9 cellular contexts compared by ENCODE assay signal in the genomic region with DNA sequence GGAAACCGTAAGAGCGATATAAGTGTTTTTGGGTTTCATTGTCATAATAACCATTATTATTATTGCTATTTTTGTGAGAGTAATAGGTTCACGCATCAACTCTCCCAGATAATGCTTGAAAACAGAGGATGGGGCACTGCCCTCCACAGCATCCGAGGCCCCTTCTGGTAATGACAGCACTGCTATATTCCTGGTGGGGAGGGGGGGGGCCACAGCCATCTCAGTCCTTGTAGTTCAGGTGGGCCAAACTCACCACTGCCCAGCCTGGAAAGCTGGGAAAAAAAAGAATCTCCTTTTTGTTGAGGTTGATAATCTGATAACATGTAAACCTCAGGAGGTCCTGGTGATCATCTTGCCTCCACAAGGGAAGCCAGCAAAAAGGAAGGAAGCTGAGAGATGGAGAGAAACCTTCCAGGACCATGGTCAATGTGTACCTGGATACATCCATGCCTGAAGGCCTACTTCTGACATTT. TPM values are rescaled to one million over a fixed set of nuclear protein-coding genes. Genes with fewer than 3 reads are reported as not detected.
DNase-seq lines count a peak whose midpoint lies in the region; ATAC-seq, FAIRE-seq and TF ChIP-seq lines count a peak whose summit lies in the region.
"Had no signal": no experiment of that assay in that cellular context is flagged by ENCODE, and none has a peak within 500 bp of the region (broad histone marks: within the 10 kb centered on the region; RNA-seq: fewer than 3 reads in every experiment).

No MANE protein-coding gene starts in this region.

- TF ChIP-seq POLR2A in GM12891 (IDR thresholded peaks at IDR 0.05; ENCODE audit: low read depth, low read length) = no peak

- H3K4me3 ChIP-seq in AG09309 (ENCODE audit: control insufficient read depth, low read depth, low read length) (peak overlapping the region; percentile 89), LNCaP clone FGC (ENCODE audit: low read depth, low read length) (peak overlapping the region; percentile 97), coronary artery (peak overlapping the region; percentile 85)

- no peak for FAIRE-seq in HTR-8/SVneo (lab: Jason Lieb, UNC)
- FAIRE-seq in GM12891 (lab: Jason Lieb, UNC) = no peak
- FAIRE-seq: islet of Langerhans had no signal

- H3K4me3 Mint-ChIP-seq in natural killer cell = peak overlapping the region; percentile 97

- H3K27ac Mint-ChIP-seq in natural killer cell = peak overlapping the region; percentile 91 to 97

- no peaks in the 10 kb centered on the region for H3K9me3 Mint-ChIP-seq in natural killer cell

- H3K36me3 Mint-ChIP-seq in natural killer cell = no peaks in the 10 kb centered on the region

- TF ChIP-seq CTCF in AG09309 (IDR thresholded peaks at IDR 0.05; ENCODE audit: control insufficient read depth, insufficient read depth, low read depth, low read length, missing control alignments) (no peak), LNCaP clone FGC (IDR thresholded peaks at IDR 0.05; ENCODE audit: control insufficient read depth, extremely low read depth, insufficient read depth) (no peak), coronary artery (IDR thresholded peaks at IDR 0.05) (no peak), natural killer cell (IDR thresholded peaks at IDR 0.05) (no peak)

- intact Hi-C loops in natural killer cell (cut with micrococcal nuclease) = loop anchor here (2.0 to 5.0 kb wide), 2 partner anchors 72 to 321 kb away; no protein-coding TSS in a partner anchor

- H3K4me1 Mint-ChIP-seq in natural killer cell = peaks cover 18 to 20% of the 10 kb centered on the region in 2 donors

- ATAC-seq in natural killer cell = no peak

- DNase-seq in AG09309 (ENCODE audit: low read depth) (no peak), LNCaP clone FGC (ENCODE audit: low read depth) (no peak), coronary artery (ENCODE audit: low spot score) (no peak), natural killer cell (no peak), HTR-8/SVneo (ENCODE audit: insufficient read length, low spot score) (no peak), cerebellum (ENCODE audit: low spot score) (no peak), A172 (ENCODE audit: low spot score) (no peak), GM12891 (ENCODE audit: insufficient read length, low spot score) (no peak)

- H3K27me3 Mint-ChIP-seq in natural killer cell (ENCODE audit: low read depth in 2 of 2) = no peaks in the 10 kb centered on the region

- H3K27ac ChIP-seq in coronary artery = peak overlapping the region; percentile 94 to 98

TF ChIP-seq in GM12891, 5 proteins besides CTCF, POLR2A, EP300 and RAD21:
- TF ChIP-seq TAF1 (IDR thresholded peaks at IDR 0.05; ENCODE audit: low read depth, low read length) (no peak), SPI1 (IDR thresholded peaks at IDR 0.05; ENCODE audit: low read depth, low read length) (no peak), PAX5 (IDR thresholded peaks at IDR 0.05; ENCODE audit: insufficient read depth, low read length, severe bottlenecking) (no peak), POLR2AphosphoS5 (IDR thresholded peaks at IDR 0.05; ENCODE audit: low read depth, low read length) (no peak), POU2F2 (IDR thresholded peaks at IDR 0.05; ENCODE audit: low read depth, low read length) (no peak)

RNA-seq across cellular contexts. Expression of gene C16orf95, which starts 0.7 kb away (rescaled TPM):
- total RNA-seq in natural killer cell (1 to 10 TPM; 1.6 to 4.1 (median 2.7) TPM), cerebellum (4.4 TPM)
- total RNA-seq in A172 (2014; rRNA removed; shearing (Covaris generic)) = 18.0 and 22.8 TPM in 2 replicates
- polyA plus RNA-seq in GM12891 (2012; ENCODE audit: low read depth, missing spikeins) = 8.9 TPM
